24 cellular contexts compared by ENCODE assay signal in the genomic region with DNA sequence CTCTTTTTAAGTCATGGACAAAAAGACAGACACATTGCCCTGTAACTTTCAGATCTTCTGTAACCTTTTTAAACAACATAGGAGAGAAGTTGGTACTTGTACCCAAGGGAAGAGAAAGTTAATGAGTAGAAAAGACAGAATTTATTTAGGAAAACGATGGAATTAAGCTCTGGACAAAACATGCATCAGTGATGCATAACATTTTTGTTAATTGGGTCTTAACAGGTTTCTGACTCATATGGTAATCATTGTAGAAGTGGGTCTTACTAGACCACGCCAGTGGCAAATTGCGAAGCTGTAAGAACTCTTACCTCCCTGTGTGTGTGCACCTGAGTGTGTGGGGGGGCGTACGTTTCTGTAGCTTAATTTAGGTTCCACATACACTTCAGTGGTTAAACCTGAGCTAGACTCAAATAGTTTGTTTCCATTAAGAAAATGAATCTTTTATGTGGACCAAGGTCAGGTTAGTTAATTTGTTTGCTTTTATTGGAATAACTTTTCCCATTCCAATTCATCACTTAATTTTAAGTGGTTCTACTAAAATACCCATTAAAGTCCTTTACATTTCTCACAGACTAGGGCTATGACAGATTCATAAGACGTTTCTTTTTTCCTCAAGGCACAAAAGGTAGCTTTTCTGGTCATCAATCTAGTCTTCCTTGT.
"Had no signal": no experiment of that assay in that cellular context is flagged by ENCODE, and none has a peak within 500 bp of the region (broad histone marks: within the 10 kb centered on the region; RNA-seq: fewer than 3 reads in every experiment).

No MANE protein-coding gene starts in this region.

- ATAC-seq: activated CD4-positive, CD25-positive, alpha-beta regulatory T cell treated with anti-CD3 and anti-CD28 coated beads, Interleukin-2, amount 50 U/mL, for 24 hours; activated CD8-positive, alpha-beta T cell treated with anti-CD3 and anti-CD28 coated beads, Interleukin-2, amount 10 ng/mL, durations not matched to agents 7 days and 5 days; PC-3 had no signal

- H3K27ac Mint-ChIP-seq: activated CD8-positive, alpha-beta T cell treated with anti-CD3 and anti-CD28 coated beads, Interleukin-2, amount 10 ng/mL, durations not matched to agents 7 days and 5 days; activated naive CD8-positive, alpha-beta T cell treated with anti-CD3 and anti-CD28 coated beads, Interleukin-2, amount 10 ng/mL, durations not matched to agents 7 days and 5 days; T-helper 1 cell treated with Interleukin-12 subunit alpha and Interleukin-12 subunit beta and Interleukin-4 antibody, amounts not matched to agents 30 μg/mL and 1 μg/mL, for 36 hours had no signal

- DNase-seq: activated CD4-positive, alpha-beta T cell treated with anti-CD3 and anti-CD28 coated beads for 4 hours; activated CD4-positive, alpha-beta T cell treated with anti-CD3 and anti-CD28 coated beads, Interleukin-2, amount 50 U/mL, for 4 hours; activated CD8-positive, alpha-beta memory T cell treated with anti-CD3 and anti-CD28 coated beads, Interleukin-2, amount 50 U/mL, for 48 hours; activated CD8-positive, alpha-beta T cell treated with anti-CD3 and anti-CD28 coated beads, Interleukin-2, amount 10 ng/mL, durations not matched to agents 7 days and 5 days; activated naive CD4-positive, alpha-beta T cell treated with anti-CD3 and anti-CD28 coated beads, Interleukin-2, amount 50 U/mL, for 16 hours; activated naive CD8-positive, alpha-beta T cell treated with anti-CD3 and anti-CD28 coated beads, Interleukin-2, amount 10 ng/mL, durations not matched to agents 7 days and 5 days; activated T-cell treated with anti-CD3 and anti-CD28 coated beads, Interleukin-2, amount 50 U/mL, for 1 hour; adrenal gland; anterior cingulate cortex; KG1; MV-4-11; NCI-H1092 treated with DMSO at 0.1 percent for 48 hours; NCI-H1436 treated with DMSO at 0.1 percent for 48 hours; NCI-H187; NCI-H2081; NCI-H2171; NCI-H226; NCI-H526 treated with DMSO at 0.1 percent for 48 hours; PC-3; SHP77; SW 1271 had no signal

- H3K9me3 Mint-ChIP-seq: activated naive CD8-positive, alpha-beta T cell treated with anti-CD3 and anti-CD28 coated beads, Interleukin-2, amount 10 ng/mL, durations not matched to agents 7 days and 5 days; central memory CD8-positive, alpha-beta T cell; T-helper 1 cell treated with Interleukin-12 subunit alpha and Interleukin-12 subunit beta and Interleukin-4 antibody, amounts not matched to agents 30 μg/mL and 1 μg/mL, for 36 hours had no signal

- H3K4me3 Mint-ChIP-seq: activated CD8-positive, alpha-beta T cell treated with anti-CD3 and anti-CD28 coated beads, Interleukin-2, amount 10 ng/mL, durations not matched to agents 7 days and 5 days; activated naive CD8-positive, alpha-beta T cell treated with anti-CD3 and anti-CD28 coated beads, Interleukin-2, amount 10 ng/mL, durations not matched to agents 7 days and 5 days; central memory CD8-positive, alpha-beta T cell; T-helper 1 cell treated with Interleukin-12 subunit alpha and Interleukin-12 subunit beta and Interleukin-4 antibody, amounts not matched to agents 30 μg/mL and 1 μg/mL, for 36 hours had no signal

- H3K27me3 Mint-ChIP-seq: activated naive CD8-positive, alpha-beta T cell treated with anti-CD3 and anti-CD28 coated beads, Interleukin-2, amount 10 ng/mL, durations not matched to agents 7 days and 5 days; central memory CD8-positive, alpha-beta T cell had no signal
